6 cellular contexts compared by ENCODE assay signal in genomic region chr17:30553823-30554440, GRCh38.
A peak's percentile ranks its signal among the peaks of the same experiment; 100 is the strongest.
DNase-seq lines count a peak whose midpoint lies in the region; ATAC-seq and TF ChIP-seq lines count a peak whose summit lies in the region.
"Not testable (repeated sequence)": the region's sequence is repeated elsewhere in the genome, so short reads cannot be mapped to it uniquely, and the experiment has no call there.

No MANE protein-coding gene starts in this region.

- not testable (repeated sequence) for H3K9me3 Mint-ChIP-seq in activated B cell treated with CpG ODN at 0.5 μM for 24 hours; activated T-helper 17 cell treated with anti-CD3 and anti-CD28 coated beads, Interleukin-2, amount 50 U/mL, for 72 hours; endodermal cell; osteocyte (ENCODE audit: unreplicated experiment)

- CTCF ChIA-PET in activated B cell treated with CpG ODN at 0.5 μM for 24 hours (lab: Charles Lee) = not testable (repeated sequence)

- H3K4me3 Mint-ChIP-seq in activated B cell treated with CpG ODN at 0.5 μM for 24 hours; activated T-helper 17 cell treated with anti-CD3 and anti-CD28 coated beads, Interleukin-2, amount 50 U/mL, for 72 hours; endodermal cell; osteocyte (ENCODE audit: unreplicated experiment): not testable (repeated sequence)

- H3K9me3 ChIP-seq in endodermal cell (ENCODE audit: control insufficient read depth, low read length); upper lobe of right lung: not testable (repeated sequence)

- WGBS in endodermal cell (ENCODE audit: insufficient coverage in 1 of 2, insufficient read length in 1 of 2), 2 experiments = 95 to 100% methylated on average over 1 to 4 of the region's 4 CpGs

- H3K4me3 ChIP-seq in endodermal cell (ENCODE audit: low read length); upper lobe of right lung: not testable (repeated sequence)

- not testable (repeated sequence) for TF ChIP-seq CTCF in activated B cell treated with CpG ODN at 0.5 μM for 24 hours (IDR thresholded peaks at IDR 0.05); endodermal cell (conservative IDR thresholded peaks at IDR 0.05); osteocyte (IDR thresholded peaks at IDR 0.05); upper lobe of right lung (IDR thresholded peaks at IDR 0.05)

- not testable (repeated sequence) for H3K27me3 Mint-ChIP-seq in activated B cell treated with CpG ODN at 0.5 μM for 24 hours; activated T-helper 17 cell treated with anti-CD3 and anti-CD28 coated beads, Interleukin-2, amount 50 U/mL, for 72 hours; endodermal cell (ENCODE audit: insufficient read depth); osteocyte (ENCODE audit: unreplicated experiment)

- not testable (repeated sequence) for ATAC-seq in activated B cell treated with CpG ODN at 0.5 μM for 24 hours (ENCODE audit: low read depth); activated T-helper 17 cell treated with anti-CD3 and anti-CD28 coated beads, Interleukin-2, amount 50 U/mL, for 72 hours (replicated peaks); upper lobe of right lung

- POLR2A ChIA-PET in activated B cell treated with CpG ODN at 0.5 μM for 24 hours (lab: Charles Lee) = not testable (repeated sequence)

- intact Hi-C loops in activated B cell treated with CpG ODN at 0.5 μM for 24 hours (cut with micrococcal nuclease); upper lobe of right lung (cut with DNase I): not testable (repeated sequence)

- H3K4me1 ChIP-seq in endodermal cell (ENCODE audit: control insufficient read depth, insufficient read depth, low read length); upper lobe of right lung: not testable (repeated sequence)

- peaks cover 40% of the 10 kb centered on the region for H3K4me1 Mint-ChIP-seq in activated B cell treated with CpG ODN at 0.5 μM for 24 hours
- H3K4me1 Mint-ChIP-seq in activated T-helper 17 cell treated with anti-CD3 and anti-CD28 coated beads, Interleukin-2, amount 50 U/mL, for 72 hours; endodermal cell; osteocyte (ENCODE audit: unreplicated experiment): not testable (repeated sequence)

- H3K27ac Mint-ChIP-seq in activated B cell treated with CpG ODN at 0.5 μM for 24 hours; osteocyte (ENCODE audit: unreplicated experiment): not testable (repeated sequence)
- peak overlapping the region; percentile 25 for H3K27ac Mint-ChIP-seq in activated T-helper 17 cell treated with anti-CD3 and anti-CD28 coated beads, Interleukin-2, amount 50 U/mL, for 72 hours
- peak overlapping the region; percentile 30 for H3K27ac Mint-ChIP-seq in endodermal cell

- not testable (repeated sequence) for H3K36me3 ChIP-seq in endodermal cell (ENCODE audit: control insufficient read depth, insufficient read depth, low read length); upper lobe of right lung

- not testable (repeated sequence) for H3K27me3 ChIP-seq in endodermal cell (ENCODE audit: control insufficient read depth, insufficient read depth, low read length, poor library complexity, severe bottlenecking); upper lobe of right lung

- H3K9ac ChIP-seq in endodermal cell (ENCODE audit: extremely low read depth, low read length, poor library complexity, severe bottlenecking) = not testable (repeated sequence)

- DNase-seq in activated B cell treated with CpG ODN at 0.5 μM for 24 hours (peak; percentile 7), endodermal cell (peak; percentile 32), mesenteric fat pad (ENCODE audit: low spot score) (peak; percentile 82), osteocyte (ENCODE audit: extremely low spot score, unreplicated experiment) (peak; percentile 71), upper lobe of right lung (peak; percentile 58)

- H3K27ac ChIP-seq in endodermal cell (ENCODE audit: low read depth, low read length); upper lobe of right lung: not testable (repeated sequence)

- H3K36me3 Mint-ChIP-seq in activated B cell treated with CpG ODN at 0.5 μM for 24 hours (ENCODE audit: low read depth); activated T-helper 17 cell treated with anti-CD3 and anti-CD28 coated beads, Interleukin-2, amount 50 U/mL, for 72 hours (ENCODE audit: low read depth); endodermal cell (ENCODE audit: low read depth); osteocyte (ENCODE audit: unreplicated experiment): not testable (repeated sequence)

Comparison
In these comparisons a context has a peak if more than half of its experiments do, and no peak if none do; other contexts are left out.
1. DNase-seq: peak in every context shown above with its lines; median percentile 82 in mesenteric fat pad; 71 in osteocyte; 58 in upper lobe of right lung; 32 in endodermal cell; 7 in activated B cell treated with CpG ODN at 0.5 μM for 24 hours.